In the genomic region with DNA sequence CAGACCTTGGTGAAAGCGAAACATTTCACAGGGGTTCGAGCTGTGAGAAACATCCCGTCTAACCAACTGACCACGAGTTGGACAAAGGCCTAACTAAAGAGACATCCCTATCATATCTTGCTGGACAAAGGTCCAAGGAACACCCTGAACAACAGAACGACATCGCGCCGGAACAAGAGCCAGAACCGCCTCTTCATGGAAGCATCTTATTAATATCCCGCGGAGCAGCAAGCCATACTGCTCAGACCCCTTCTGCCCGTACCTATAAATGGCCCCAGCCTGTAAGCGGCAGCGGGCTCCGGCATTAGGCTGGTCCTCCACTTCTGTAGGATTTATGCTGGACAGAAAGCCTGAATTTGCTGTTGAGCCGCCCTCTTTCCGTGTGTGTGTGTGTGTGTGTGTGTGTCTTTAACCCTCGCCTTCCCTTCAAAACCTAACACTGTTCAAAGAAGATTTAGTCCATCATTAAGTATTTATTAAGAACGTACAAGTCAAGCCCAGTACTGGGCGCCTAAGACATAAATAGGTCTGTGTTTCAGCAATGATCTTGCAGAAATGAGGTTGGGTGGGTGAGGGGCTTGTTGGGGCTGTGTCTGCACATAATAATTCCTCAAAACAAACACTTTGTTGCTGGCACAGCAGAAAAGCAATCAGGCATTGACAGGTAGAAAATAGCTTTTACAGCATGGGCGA, we compare ENCODE assay signal across 8 cellular contexts. TPM values are rescaled to one million over a fixed set of nuclear protein-coding genes. Genes with fewer than 3 reads are reported as not detected.
A peak's percentile ranks its signal among the peaks of the same experiment; 100 is the strongest.
DNase-seq lines count a peak whose midpoint lies in the region; ATAC-seq and TF ChIP-seq lines count a peak whose summit lies in the region.

No MANE protein-coding gene starts in this region.

- no peak overlapping the region for H4K91ac ChIP-seq in mesenchymal stem cell (ENCODE audit: low read length)

- no peaks in the 10 kb centered on the region for H3K36me3 ChIP-seq in brain microvascular endothelial cell (replicated peaks)
- H3K36me3 ChIP-seq in mesenchymal stem cell (ENCODE audit: control insufficient read depth in 1 of 2, insufficient read depth in 2 of 2, low read depth in 1 of 2, low read length in 2 of 2), result no peaks in the 10 kb centered on the region

- peak overlapping the region; percentile 97 for H3K9ac ChIP-seq in mesenchymal stem cell (ENCODE audit: low read length)

- no peaks in the 10 kb centered on the region for H3K79me1 ChIP-seq in mesenchymal stem cell (replicated peaks; ENCODE audit: low read length, poor library complexity, severe bottlenecking)

- H3K18ac ChIP-seq in mesenchymal stem cell (ENCODE audit: low read depth in 1 of 2, low read length in 2 of 2), result peak overlapping the region in 1 of 2 experiments; percentile 68

- H3K4me1 ChIP-seq in mesenchymal stem cell (ENCODE audit: control insufficient read depth, insufficient read depth, low read depth, low read length), result peaks cover 17% of the 10 kb centered on the region

- no peak overlapping the region for H3K14ac ChIP-seq in mesenchymal stem cell (ENCODE audit: low read length in 2 of 2)

- H2BK5ac ChIP-seq in mesenchymal stem cell (ENCODE audit: low read depth, low read length, poor library complexity, severe bottlenecking), result no peak overlapping the region

- no peaks in the 10 kb centered on the region for H3K9me3 ChIP-seq in mesenchymal stem cell (ENCODE audit: control insufficient read depth, low read length)

- no peak overlapping the region for H2BK15ac ChIP-seq in mesenchymal stem cell (ENCODE audit: low read depth, poor library complexity, severe bottlenecking)

- H2BK12ac ChIP-seq in mesenchymal stem cell (ENCODE audit: low read length in 2 of 2), result peak overlapping the region in 1 of 2 experiments; percentile 11

- peak overlapping the region; percentile 96 for H3K4me2 ChIP-seq in mesenchymal stem cell (ENCODE audit: low read length, poor library complexity, severe bottlenecking)

- H2AFZ ChIP-seq in mesenchymal stem cell (ENCODE audit: low read depth, low read length), result no peak overlapping the region

- WGBS in mesenchymal stem cell, result 44% methylated on average over 13 of the region's 21 CpGs

- peak overlapping the region in 1 of 2 experiments; percentile 26 for H3K4ac ChIP-seq in mesenchymal stem cell (ENCODE audit: low read depth in 1 of 2, low read length in 2 of 2)

- DNase-seq in Ammon's horn (ENCODE audit: low spot score) (peak; percentile 32), NCI-H1105 treated with DMSO at 0.1 percent for 48 hours (lab: John Stamatoyannopoulos, UW) (peak; percentile 39), brain microvascular endothelial cell (peak; percentile 51), mesenchymal stem cell (peak; percentile 73), NCI-H1694 treated with DMSO at 0.1 percent for 48 hours (lab: John Stamatoyannopoulos, UW) (no peak)

- H2BK120ac ChIP-seq in mesenchymal stem cell (ENCODE audit: low read depth, low read length), result no peak overlapping the region

- in situ Hi-C loops in brain microvascular endothelial cell (cut with HindIII; ENCODE audit: low pct_ligation_motif_present, low sequenced_read_pairs), result no loop called here

- no peak overlapping the region for H4K8ac ChIP-seq in mesenchymal stem cell (ENCODE audit: low read length)

- ATAC-seq in GM19452 (IDR thresholded peaks at IDR 0.05; ENCODE audit: unreplicated experiment), result no peak
- ATAC-seq in HG03565 (IDR thresholded peaks at IDR 0.05; ENCODE audit: unreplicated experiment), result no peak
- no peak for ATAC-seq in HG03108 (IDR thresholded peaks at IDR 0.05; ENCODE audit: unreplicated experiment)

- H3K27me3 ChIP-seq in brain microvascular endothelial cell (replicated peaks), result no peaks in the 10 kb centered on the region
- H3K27me3 ChIP-seq in mesenchymal stem cell (ENCODE audit: control insufficient read depth in 1 of 2, insufficient read depth in 1 of 2, low read length in 2 of 2), result no peaks in the 10 kb centered on the region

- H3K27ac ChIP-seq in brain microvascular endothelial cell (peak overlapping the region; percentile 49), mesenchymal stem cell (ENCODE audit: low read length, poor library complexity, severe bottlenecking) (no peak overlapping the region)

- no peak overlapping the region for H3K23ac ChIP-seq in mesenchymal stem cell (ENCODE audit: low read length in 2 of 2)

- H3K4me3 ChIP-seq in brain microvascular endothelial cell (ENCODE audit: low read depth, low read length) (peak overlapping the region; percentile 88), mesenchymal stem cell (ENCODE audit: insufficient read depth in 1 of 2, low read depth in 1 of 2, low read length in 2 of 2) (peak overlapping the region in 1 of 2 experiments; percentile 95)

- TF ChIP-seq CTCF in brain microvascular endothelial cell (IDR thresholded peaks at IDR 0.05; ENCODE audit: low read depth, low read length, missing control alignments), result no peak

- no peak overlapping the region for H2AK5ac ChIP-seq in mesenchymal stem cell (ENCODE audit: low read length, severe bottlenecking)

RNA-seq across cellular contexts. Expression of gene SLC6A15, which starts 1.9 kb away (rescaled TPM):
- polyA plus RNA-seq in mesenchymal stem cell (2013, experiment 1 of 2), result 20.0 TPM
- 19.2 TPM for polyA plus RNA-seq in mesenchymal stem cell (2013, experiment 2 of 2)
